In genomic region chr22:47316020-47316419, GRCh38 we compare ENCODE assay signal across 15 cellular contexts.
DNase-seq lines count a peak whose midpoint lies in the region; TF ChIP-seq lines count a peak whose summit lies in the region.
"Had no signal": no experiment of that assay in that cellular context is flagged by ENCODE, and none has a peak within 500 bp of the region (broad histone marks: within the 10 kb centered on the region; RNA-seq: fewer than 3 reads in every experiment).

No MANE protein-coding gene starts in this region.

- peak; percentile 38 for DNase-seq in COLO668 (lab: John Stamatoyannopoulos, UW; ENCODE audit: unreplicated experiment)
- peak; percentile 75 for DNase-seq in DMS53 (lab: John Stamatoyannopoulos, UW)
- DNase-seq in NCI-H748 (lab: John Stamatoyannopoulos, UW; ENCODE audit: unreplicated experiment) = peak; percentile 87
- DNase-seq in ecto neural progenitor cell (ENCODE audit: low spot score) = peak; percentile 8
- DNase-seq in stimulated activated CD4-positive, alpha-beta T cell treated with anti-CD3 and anti-CD28 coated beads, Interleukin-4, amount 100 ng/mL, for 4 hours = no peak
- no peak for DNase-seq in erythroblast (lab: John Stamatoyannopoulos, UW)
- DNase-seq in activated CD4-positive, CD25-positive, alpha-beta regulatory T cell treated with anti-CD3 and anti-CD28 coated beads, Interleukin-2, amount 50 U/mL, for 72 hours = no peak
- DNase-seq: ACHN, GF-D8, GM23248, IMR-90, NCI-H187, SIG-M5, T-cell, T1000 had no signal

- TF ChIP-seq POLR2A in erythroblast (IDR thresholded peaks at IDR 0.05; ENCODE audit: low read length) = no peak

Comparison
In these comparisons a context has a peak if more than half of its experiments do, and no peak if none do; other contexts are left out.
1. DNase-seq: peak in COLO668 (single experiment), DMS53 (single experiment), NCI-H748 (single experiment) and ecto neural progenitor cell (single experiment); none in stimulated activated CD4-positive, alpha-beta T cell treated with anti-CD3 and anti-CD28 coated beads, Interleukin-4, amount 100 ng/mL, for 4 hours (0 of 2), erythroblast (0 of 2) and activated CD4-positive, CD25-positive, alpha-beta regulatory T cell treated with anti-CD3 and anti-CD28 coated beads, Interleukin-2, amount 50 U/mL, for 72 hours (single experiment).